In genomic region chr7:26864309-26865093, GRCh38 we compare ENCODE assay signal across 8 cellular contexts. TPM values are rescaled to one million over a fixed set of nuclear protein-coding genes. Genes with fewer than 3 reads are reported as not detected.
DNase-seq lines count a peak whose midpoint lies in the region; ATAC-seq, FAIRE-seq and TF ChIP-seq lines count a peak whose summit lies in the region.

Gene SKAP2, minus strand, starts transcription at chr7:26864590. Its CDS starts 161 bp downstream, at chr7:26864429.

- ATAC-seq in GM18519 (IDR thresholded peaks at IDR 0.05; ENCODE audit: low FRiP score, unreplicated experiment) (peak; percentile 82), HG03060 (IDR thresholded peaks at IDR 0.05; ENCODE audit: low read depth, unreplicated experiment) (peak; percentile 86)

- H3K27ac ChIP-seq in iPS-20b (ENCODE audit: low read length) (peak within 1 kb of the TSS; percentile 79), skin epidermis (peak within 1 kb of the TSS; percentile 72 to 97 (median 90))

- peaks cover 3% of the 10 kb centered on the region; the same call in 1 of the 2 replicates for H3K4me1 ChIP-seq in iPS-20b (ENCODE audit: insufficient read depth, low read length)

- peak within 1 kb of the TSS; percentile 97 for H3K4me3 ChIP-seq in WI38 (ENCODE audit: low read depth, low read length)
- H3K4me3 ChIP-seq in bronchial epithelial cell (ENCODE audit: low read depth, low read length), result peak within 1 kb of the TSS; percentile 87
- H3K4me3 ChIP-seq in iPS-20b (ENCODE audit: low read length), result peak within 1 kb of the TSS; percentile 86
- H3K4me3 ChIP-seq in skin epidermis, result peak within 1 kb of the TSS; percentile 51 to 69 (median 62)

- FAIRE-seq in bronchial epithelial cell (lab: Jason Lieb, UNC), result peak; percentile 96

- no peaks in the 10 kb centered on the region for H3K9me3 ChIP-seq in iPS-20b (ENCODE audit: insufficient read depth, low read depth, low read length)

- H3K27me3 ChIP-seq in bronchial epithelial cell (ENCODE audit: control insufficient read depth, insufficient read depth, low read length) (peaks cover 4% of the 10 kb centered on the region), iPS-20b (ENCODE audit: insufficient read depth, low read length) (peaks cover 52% of the 10 kb centered on the region)

- no peaks in the 10 kb centered on the region for H3K36me3 ChIP-seq in bronchial epithelial cell (ENCODE audit: control insufficient read depth, insufficient read depth, low read length)
- no peaks in the 10 kb centered on the region for H3K36me3 ChIP-seq in iPS-20b (ENCODE audit: insufficient read depth, low read depth, low read length)

- DNase-seq in 8988T (peak; percentile 46), NCI-H2171 (lab: John Stamatoyannopoulos, UW) (peak; percentile 95), bronchial epithelial cell (ENCODE audit: low read depth) (peak; percentile 95)

- TF ChIP-seq CTCF in WI38 (IDR thresholded peaks at IDR 0.05; ENCODE audit: low read depth, low read length) (no peak), bronchial epithelial cell (IDR thresholded peaks at IDR 0.05; ENCODE audit: insufficient read depth, low read length, severe bottlenecking) (no peak)

- peak within 1 kb of the TSS; percentile 80 for H3K9ac ChIP-seq in iPS-20b (ENCODE audit: low read depth, low read length)

RNA-seq across cellular contexts. Expression of gene SKAP2, which starts in this region (rescaled TPM):
- total RNA-seq in bronchial epithelial cell, result 2.1 and 3.3 TPM in 2 replicates

Comparison
In these comparisons a context has a peak if more than half of its experiments do, and no peak if none do; other contexts are left out.
1. Peak in every context shown above with its lines: DNase-seq, ATAC-seq, H3K4me3 ChIP-seq and H3K27ac ChIP-seq.